11 cellular contexts compared by ENCODE assay signal in genomic region chr18:3455938-3456685, GRCh38. TPM values are rescaled to one million over a fixed set of nuclear protein-coding genes. Genes with fewer than 3 reads are reported as not detected.
DNase-seq lines count a peak whose midpoint lies in the region; ATAC-seq, FAIRE-seq and TF ChIP-seq lines count a peak whose summit lies in the region.
"Had no signal": no experiment of that assay in that cellular context is flagged by ENCODE, and none has a peak within 500 bp of the region (broad histone marks: within the 10 kb centered on the region; RNA-seq: fewer than 3 reads in every experiment).

No MANE protein-coding gene starts in this region.

- TF ChIP-seq CTCF in HCT116 (IDR thresholded peaks at IDR 0.05 in 2 of 3, conservative IDR thresholded peaks at IDR 0.05 in 1 of 3; ENCODE audit: borderline replicate concordance in 1 of 3, insufficient read depth in 1 of 3, low read depth in 2 of 3, low read length in 2 of 3): no peak

- no peak for DNase-seq in HCT116 (ENCODE audit: low read depth, low spot score)
- peak; percentile 57 for DNase-seq in adipocyte (ENCODE audit: low read depth)
- peak; percentile 52 for DNase-seq in iris pigment epithelial cell (ENCODE audit: low read depth)
- no peak for DNase-seq in stimulated activated effector memory CD8-positive, alpha-beta T cell treated with anti-CD3 and anti-CD28 coated beads, Interleukin-12 subunit alpha, Interleukin-12 subunit beta, amount 100 ng/mL, for 72 hours (ENCODE audit: low spot score in 2 of 2)
- DNase-seq in activated naive CD4-positive, alpha-beta T cell (lab: John Stamatoyannopoulos, UW): no peak
- no peak for DNase-seq in HPDE6-E6E7 (ENCODE audit: extremely low spot score)
- no peak for DNase-seq in frontal cortex (ENCODE audit: low spot score in 2 of 2)
- DNase-seq in HEK293T (ENCODE audit: extremely low spot score): no peak
- DNase-seq: heart left ventricle; stimulated activated CD4-positive, alpha-beta T cell treated with anti-CD3 and anti-CD28 coated beads, Interleukin-4, amount 100 ng/mL, for 24 hours had no signal

- TF ChIP-seq RAD21 in HCT116 (IDR thresholded peaks at IDR 0.05; ENCODE audit: low read depth): no peak

- H3K9me3 ChIP-seq in HCT116 (ENCODE audit: control insufficient read depth in 1 of 2, insufficient read depth in 1 of 2, low read depth in 1 of 2, low read length in 2 of 2): no peaks in the 10 kb centered on the region
- H3K9me3 ChIP-seq in adipocyte (ENCODE audit: control insufficient read depth, low read length): peaks cover 6% of the 10 kb centered on the region

- H3K9me2 ChIP-seq in HCT116 (ENCODE audit: insufficient read depth): no peaks in the 10 kb centered on the region

- H3K4me1 Mint-ChIP-seq in stimulated activated effector memory CD8-positive, alpha-beta T cell treated with anti-CD3 and anti-CD28 coated beads, Interleukin-12 subunit alpha, Interleukin-12 subunit beta, amount 100 ng/mL, for 72 hours: peaks cover 68% of the 10 kb centered on the region

- no peak for TF ChIP-seq POLR2A in HCT116 (IDR thresholded peaks at IDR 0.05; ENCODE audit: borderline replicate concordance, extremely low read depth, insufficient read depth, insufficient read length)

- H3K36me3 ChIP-seq in HCT116 (ENCODE audit: control insufficient read depth in 1 of 2, insufficient read depth in 2 of 2, low read length in 2 of 2) (peaks cover 35 to 73% of the 10 kb centered on the region in 2 experiments), adipocyte (ENCODE audit: control insufficient read depth, insufficient read depth, low read length, severe bottlenecking) (peaks cover 47% of the 10 kb centered on the region)

- H3K4me3 ChIP-seq in HCT116 (replicated peaks in 1 of 2; ENCODE audit: low read depth in 1 of 2, low read length in 2 of 2) (peak overlapping the region in 1 of 2 experiments; percentile 0; a peak in 1 of 4 replicates), adipocyte (ENCODE audit: low read length) (peak overlapping the region; percentile 96)

- H3K27me3 ChIP-seq in HCT116 (ENCODE audit: insufficient read depth, low read length) (no peaks in the 10 kb centered on the region), adipocyte (replicated peaks; ENCODE audit: control insufficient read depth, insufficient read depth, low read length) (no peaks in the 10 kb centered on the region)
- H3K27me3 ChIP-seq: heart left ventricle had no signal

- H3K4me1 ChIP-seq in HCT116 (ENCODE audit: control insufficient read depth in 1 of 2, insufficient read depth in 2 of 2, low read length in 2 of 2) (peaks cover 37 to 73% of the 10 kb centered on the region in 2 experiments), adipocyte (ENCODE audit: control insufficient read depth, insufficient read depth, low read length) (peaks cover 50% of the 10 kb centered on the region)

- H3K27ac Mint-ChIP-seq in stimulated activated effector memory CD8-positive, alpha-beta T cell treated with anti-CD3 and anti-CD28 coated beads, Interleukin-12 subunit alpha, Interleukin-12 subunit beta, amount 100 ng/mL, for 72 hours: peak overlapping the region; percentile 62

- CTCF ChIA-PET in HCT116 (lab: Charles Lee): interaction anchor here (1.3 to 1.5 kb wide), 2 partner anchors 138 to 139 kb away, joined by 3 to 8 read pairs; no protein-coding TSS in a partner anchor
- CTCF ChIA-PET in HEK293T (lab: Yijun Ruan, JAX): no interaction called here

- peaks cover 24% of the 10 kb centered on the region; the same call in 1 of the 2 replicates for H4K20me1 ChIP-seq in HCT116 (ENCODE audit: insufficient read depth)

- H3K9ac ChIP-seq in HCT116 (ENCODE audit: low read length) (peak overlapping the region; percentile 79), adipocyte (ENCODE audit: low read length) (peak overlapping the region; percentile 99)

- H3K27ac ChIP-seq in HCT116 (ENCODE audit: low read depth, low read length): peak overlapping the region; percentile 90; the same call in 1 of the 2 replicates

- H3K36me3 Mint-ChIP-seq in stimulated activated effector memory CD8-positive, alpha-beta T cell treated with anti-CD3 and anti-CD28 coated beads, Interleukin-12 subunit alpha, Interleukin-12 subunit beta, amount 100 ng/mL, for 72 hours: peaks cover 90% of the 10 kb centered on the region

- RAD21 ChIA-PET in HCT116 (lab: Charles Lee; ENCODE audit: low non-redundant PET in 1 of 2, low total read pairs in 2 of 2, uncharacterized antibody in 2 of 2, unreplicated experiment in 2 of 2): no interaction called here

- intact Hi-C loops in HCT116 (cut with micrococcal nuclease): loop anchor here (2.0 kb wide), 2 partner anchors 139 to 173 kb away; no protein-coding TSS in a partner anchor

- no TSS peak for BruUV-seq in HCT116 (replicated peaks; lab: Mats Ljungman, UMichigan)

- no peak for FAIRE-seq in frontal cortex (lab: Jason Lieb, UNC)
- FAIRE-seq: GM18507 had no signal

- H3K9me3 Mint-ChIP-seq in stimulated activated effector memory CD8-positive, alpha-beta T cell treated with anti-CD3 and anti-CD28 coated beads, Interleukin-12 subunit alpha, Interleukin-12 subunit beta, amount 100 ng/mL, for 72 hours: peaks cover 4% of the 10 kb centered on the region

- POLR2A ChIA-PET in HCT116 (lab: Charles Lee): interaction anchor here (0.9 to 3.9 kb wide), 4 partner anchors 138 to 210 kb away, joined by 4 to 22 read pairs (median 4); no protein-coding TSS in a partner anchor
- POLR2A ChIA-PET in HEK293T (lab: Yijun Ruan, JAX): no interaction called here

- no peak overlapping the region for H2AFZ ChIP-seq in HCT116 (ENCODE audit: low read depth, low read length, poor library complexity, severe bottlenecking)

- peak overlapping the region; percentile 87 for H3K4me2 ChIP-seq in HCT116 (ENCODE audit: low read length)

- ATAC-seq in HCT116: no peak
- ATAC-seq in stimulated activated effector memory CD8-positive, alpha-beta T cell treated with anti-CD3 and anti-CD28 coated beads, Interleukin-12 subunit alpha, Interleukin-12 subunit beta, amount 100 ng/mL, for 72 hours: no peak
- ATAC-seq: heart left ventricle had no signal

- peaks cover 93% of the 10 kb centered on the region for H3K79me2 ChIP-seq in HCT116 (ENCODE audit: insufficient read depth, low read length)

- H3K4me3 Mint-ChIP-seq in stimulated activated effector memory CD8-positive, alpha-beta T cell treated with anti-CD3 and anti-CD28 coated beads, Interleukin-12 subunit alpha, Interleukin-12 subunit beta, amount 100 ng/mL, for 72 hours: peak overlapping the region; percentile 93

TF ChIP-seq in HCT116, 20 proteins besides CTCF, POLR2A, EP300 and RAD21:
- TF ChIP-seq POLR2AphosphoS5 (IDR thresholded peaks at IDR 0.05; ENCODE audit: low read depth, low read length) (peak; percentile 31; the same call in 1 of the 2 replicates), SRF (IDR thresholded peaks at IDR 0.05; ENCODE audit: low read depth) (no peak)
TF ChIP-seq in HCT116: peak in this region for 1.

TF ChIP-seq in HEK293T, 16 proteins besides CTCF, POLR2A, EP300 and RAD21:
- TF ChIP-seq SP1 (IDR thresholded peaks at IDR 0.05) (no peak), HDGF (IDR thresholded peaks at IDR 0.05; ENCODE audit: borderline replicate concordance) (no peak), LEF1 (IDR thresholded peaks at IDR 0.05; ENCODE audit: borderline replicate concordance) (no peak), FOXA1 (IDR thresholded peaks at IDR 0.05) (no peak), TARDBP (IDR thresholded peaks at IDR 0.05) (no peak), FOXK2 (IDR thresholded peaks at IDR 0.05) (no peak), SUZ12 (IDR thresholded peaks at IDR 0.05) (no peak), ARNT (IDR thresholded peaks at IDR 0.05) (no peak)
TF ChIP-seq in HEK293T: peak in this region for 0.

RNA-seq across cellular contexts. Expression of gene TGIF1, which starts 6.1 kb away (rescaled TPM):
- total RNA-seq in HCT116 (2021; ENCODE audit: unreplicated experiment) (242 TPM), frontal cortex (15.5 TPM)
- 199 and 245 TPM in 2 replicates for polyA plus RNA-seq in HCT116 (2012)

Comparison
In these comparisons a context has a peak if more than half of its experiments do, and no peak if none do; other contexts are left out.
1. DNase-seq: peak in adipocyte (single experiment) and iris pigment epithelial cell (single experiment); none in HCT116 (single experiment), stimulated activated effector memory CD8-positive, alpha-beta T cell treated with anti-CD3 and anti-CD28 coated beads, Interleukin-12 subunit alpha, Interleukin-12 subunit beta, amount 100 ng/mL, for 72 hours (0 of 2), activated naive CD4-positive, alpha-beta T cell (0 of 4), HPDE6-E6E7 (single experiment), frontal cortex (0 of 2) and HEK293T (single experiment).
2. RNA of gene TGIF1, which starts 6.1 kb away (total RNA-seq): 242 TPM in HCT116 (single experiment); 15.5 TPM in frontal cortex (single experiment); every median in the first group is over 10 times any median in the second.